Comparison of ENCODE assay signal across 28 cellular contexts in genomic region chr3:84906065-84906464, GRCh38. TPM values are rescaled to one million over a fixed set of nuclear protein-coding genes. Genes with fewer than 3 reads are reported as not detected.
"Had no signal": no experiment of that assay in that cellular context is flagged by ENCODE, and none has a peak within 500 bp of the region (broad histone marks: within the 10 kb centered on the region; RNA-seq: fewer than 3 reads in every experiment).

No MANE protein-coding gene starts in this region.

- H3K27me3 ChIP-seq: brain microvascular endothelial cell, dorsolateral prefrontal cortex, esophagus muscularis mucosa, foreskin keratinocyte, gastroesophageal sphincter had no signal

- H3K27ac ChIP-seq: brain microvascular endothelial cell, coronary artery, esophagus muscularis mucosa, foreskin keratinocyte, gastroesophageal sphincter had no signal

- H3K4me3 ChIP-seq: coronary artery, dorsolateral prefrontal cortex, esophagus muscularis mucosa, gastroesophageal sphincter had no signal

- H3K27me3 Mint-ChIP-seq: activated CD4-positive, alpha-beta memory T cell treated with anti-CD3 and anti-CD28 coated beads, Interleukin-2, amount 10 ng/mL, durations not matched to agents 7 days and 5 days; activated CD4-positive, alpha-beta T cell treated with anti-CD3 and anti-CD28 coated beads for 36 hours; activated CD4-positive, alpha-beta T cell treated with anti-CD3 and anti-CD28 coated beads, Interleukin-2, amount 10 ng/mL, durations not matched to agents 7 days and 5 days; activated naive CD4-positive, alpha-beta T cell treated with anti-CD3 and anti-CD28 coated beads, Interleukin-2, amount 10 ng/mL, durations not matched to agents 7 days and 5 days; activated naive CD8-positive, alpha-beta T cell treated with anti-CD3 and anti-CD28 coated beads, Interleukin-2, amount 10 ng/mL, durations not matched to agents 7 days and 5 days; activated T-cell treated with anti-CD3 and anti-CD28 coated beads, Interleukin-2, amount 50 U/mL, for 24 hours; central memory CD8-positive, alpha-beta T cell; dendritic cell treated with granulocyte-macrophage colony-stimulating factor and Interleukin-4, amounts not matched to agents 40 ng/mL and 50 ng/mL, for 4 days had no signal

- H3K4me1 ChIP-seq: esophagus muscularis mucosa, foreskin keratinocyte, gastroesophageal sphincter had no signal

- H3K36me3 ChIP-seq: brain microvascular endothelial cell, esophagus muscularis mucosa, gastroesophageal sphincter had no signal

- DNase-seq: activated CD4-positive, alpha-beta memory T cell treated with anti-CD3 and anti-CD28 coated beads, Interleukin-2, amount 10 ng/mL, durations not matched to agents 7 days and 5 days; activated CD4-positive, alpha-beta T cell treated with anti-CD3 and anti-CD28 coated beads for 36 hours; activated CD4-positive, alpha-beta T cell treated with anti-CD3 and anti-CD28 coated beads, Interleukin-2, amount 10 ng/mL, durations not matched to agents 7 days and 5 days; activated CD4-positive, alpha-beta T cell treated with anti-CD3 and anti-CD28 coated beads, Interleukin-2, amount 50 U/mL, for 4 hours; activated CD4-positive, CD25-positive, alpha-beta regulatory T cell; activated CD4-positive, CD25-positive, alpha-beta regulatory T cell treated with anti-CD3 and anti-CD28 coated beads, Interleukin-2, amount 50 U/mL, for 72 hours; activated CD8-positive, alpha-beta memory T cell treated with anti-CD3 and anti-CD28 coated beads, Interleukin-2, amount 50 U/mL, for 48 hours; activated gamma-delta T cell; activated naive CD4-positive, alpha-beta T cell; activated naive CD4-positive, alpha-beta T cell treated with anti-CD3 and anti-CD28 coated beads, Interleukin-2, amount 10 ng/mL, durations not matched to agents 7 days and 5 days; activated naive CD8-positive, alpha-beta T cell treated with anti-CD3 and anti-CD28 coated beads, Interleukin-2, amount 10 ng/mL, durations not matched to agents 7 days and 5 days; activated T-cell treated with anti-CD3 and anti-CD28 coated beads for 4 hours; activated T-cell treated with anti-CD3 and anti-CD28 coated beads, Interleukin-2, amount 50 U/mL, for 24 hours; activated T-cell treated with anti-CD3 and anti-CD28 coated beads, Interleukin-2, amount 50 U/mL, for 72 hours; brain microvascular endothelial cell; dorsolateral prefrontal cortex; effector memory CD4-positive, alpha-beta T cell; erythroblast; foreskin keratinocyte; T-helper 2 cell had no signal

- H3K4me3 Mint-ChIP-seq: activated CD4-positive, alpha-beta memory T cell treated with anti-CD3 and anti-CD28 coated beads, Interleukin-2, amount 10 ng/mL, durations not matched to agents 7 days and 5 days; activated CD4-positive, alpha-beta T cell treated with anti-CD3 and anti-CD28 coated beads for 36 hours; activated CD4-positive, alpha-beta T cell treated with anti-CD3 and anti-CD28 coated beads, Interleukin-2, amount 10 ng/mL, durations not matched to agents 7 days and 5 days; activated naive CD4-positive, alpha-beta T cell treated with anti-CD3 and anti-CD28 coated beads, Interleukin-2, amount 10 ng/mL, durations not matched to agents 7 days and 5 days; activated naive CD8-positive, alpha-beta T cell treated with anti-CD3 and anti-CD28 coated beads, Interleukin-2, amount 10 ng/mL, durations not matched to agents 7 days and 5 days; activated T-cell treated with anti-CD3 and anti-CD28 coated beads, Interleukin-2, amount 50 U/mL, for 24 hours; activated T-cell treated with anti-CD3 and anti-CD28 coated beads, Interleukin-2, amount 50 U/mL, for 72 hours; central memory CD8-positive, alpha-beta T cell; dendritic cell treated with granulocyte-macrophage colony-stimulating factor and Interleukin-4, amounts not matched to agents 40 ng/mL and 50 ng/mL, for 4 days had no signal

- ATAC-seq: activated CD4-positive, alpha-beta T cell treated with anti-CD3 and anti-CD28 coated beads for 36 hours; activated naive CD4-positive, alpha-beta T cell treated with anti-CD3 and anti-CD28 coated beads, Interleukin-2, amount 50 U/mL, for 72 hours; activated T-cell treated with anti-CD3 and anti-CD28 coated beads, Interleukin-2, amount 50 U/mL, for 72 hours; foreskin keratinocyte; gastroesophageal sphincter had no signal

- H3K27ac Mint-ChIP-seq: activated CD4-positive, alpha-beta memory T cell treated with anti-CD3 and anti-CD28 coated beads, Interleukin-2, amount 10 ng/mL, durations not matched to agents 7 days and 5 days; activated CD4-positive, alpha-beta T cell treated with anti-CD3 and anti-CD28 coated beads for 36 hours; activated CD4-positive, alpha-beta T cell treated with anti-CD3 and anti-CD28 coated beads, Interleukin-2, amount 10 ng/mL, durations not matched to agents 7 days and 5 days; activated naive CD4-positive, alpha-beta T cell treated with anti-CD3 and anti-CD28 coated beads, Interleukin-2, amount 10 ng/mL, durations not matched to agents 7 days and 5 days; activated naive CD4-positive, alpha-beta T cell treated with anti-CD3 and anti-CD28 coated beads, Interleukin-2, amount 50 U/mL, for 72 hours; activated naive CD8-positive, alpha-beta T cell treated with anti-CD3 and anti-CD28 coated beads, Interleukin-2, amount 10 ng/mL, durations not matched to agents 7 days and 5 days; activated T-cell treated with anti-CD3 and anti-CD28 coated beads, Interleukin-2, amount 50 U/mL, for 24 hours; activated T-cell treated with anti-CD3 and anti-CD28 coated beads, Interleukin-2, amount 50 U/mL, for 72 hours; dendritic cell treated with granulocyte-macrophage colony-stimulating factor and Interleukin-4, amounts not matched to agents 40 ng/mL and 50 ng/mL, for 4 days had no signal

- H3K4me1 Mint-ChIP-seq: activated CD4-positive, alpha-beta memory T cell treated with anti-CD3 and anti-CD28 coated beads, Interleukin-2, amount 10 ng/mL, durations not matched to agents 7 days and 5 days; activated CD4-positive, alpha-beta T cell treated with anti-CD3 and anti-CD28 coated beads for 36 hours; activated CD4-positive, alpha-beta T cell treated with anti-CD3 and anti-CD28 coated beads, Interleukin-2, amount 10 ng/mL, durations not matched to agents 7 days and 5 days; activated naive CD4-positive, alpha-beta T cell treated with anti-CD3 and anti-CD28 coated beads, Interleukin-2, amount 10 ng/mL, durations not matched to agents 7 days and 5 days; activated naive CD8-positive, alpha-beta T cell treated with anti-CD3 and anti-CD28 coated beads, Interleukin-2, amount 10 ng/mL, durations not matched to agents 7 days and 5 days; central memory CD8-positive, alpha-beta T cell had no signal

- H3K36me3 Mint-ChIP-seq: activated naive CD4-positive, alpha-beta T cell treated with anti-CD3 and anti-CD28 coated beads, Interleukin-2, amount 10 ng/mL, durations not matched to agents 7 days and 5 days; activated naive CD4-positive, alpha-beta T cell treated with anti-CD3 and anti-CD28 coated beads, Interleukin-2, amount 50 U/mL, for 72 hours; activated naive CD8-positive, alpha-beta T cell treated with anti-CD3 and anti-CD28 coated beads, Interleukin-2, amount 10 ng/mL, durations not matched to agents 7 days and 5 days had no signal

RNA-seq across cellular contexts. Expression of gene CADM2, which starts 52.7 kb away (rescaled TPM):
- total RNA-seq: activated CD4-positive, alpha-beta memory T cell treated with anti-CD3 and anti-CD28 coated beads, Interleukin-2, amount 10 ng/mL, durations not matched to agents 7 days and 5 days; activated CD4-positive, alpha-beta T cell treated with anti-CD3 and anti-CD28 coated beads, Interleukin-2, amount 10 ng/mL, durations not matched to agents 7 days and 5 days; activated naive CD4-positive, alpha-beta T cell treated with anti-CD3 and anti-CD28 coated beads, Interleukin-2, amount 50 U/mL, for 72 hours; activated T-cell treated with anti-CD3 and anti-CD28 coated beads, Interleukin-2, amount 50 U/mL, for 72 hours; foreskin keratinocyte; glomerular endothelial cell; T-helper 1 cell treated with Interleukin-12 subunit alpha and Interleukin-12 subunit beta and Interleukin-4 antibody, amounts not matched to agents 30 ng/mL and 1 ng/mL, for 36 hours had no signal
